9 cellular contexts compared by ENCODE assay signal in the genomic region with DNA sequence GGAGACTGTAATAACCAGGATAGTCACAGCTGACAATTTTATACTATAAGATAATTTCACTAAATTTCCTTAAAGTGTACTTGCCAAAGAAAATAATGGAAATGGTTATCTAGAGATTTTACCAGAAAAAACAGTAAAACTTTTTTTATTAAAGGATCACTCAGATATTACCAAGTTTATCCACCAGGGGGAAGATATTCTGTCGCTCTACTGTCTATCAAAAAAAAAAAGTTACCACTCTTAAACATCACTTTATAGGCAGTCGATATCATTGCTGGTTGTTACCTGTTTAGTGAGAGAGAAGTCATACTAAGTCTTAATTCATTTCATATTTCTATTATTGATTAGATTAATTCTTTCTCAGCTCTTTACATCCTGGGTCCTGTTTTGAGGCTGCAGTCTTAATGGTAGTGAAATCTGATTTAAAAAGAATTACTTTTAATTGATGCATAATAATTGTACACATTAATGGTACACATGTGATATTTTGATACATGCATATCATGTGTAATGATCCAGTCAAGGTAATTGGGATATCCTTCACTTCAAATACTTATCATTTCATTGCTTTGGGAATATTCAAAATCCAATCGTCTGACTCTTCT. TPM values are rescaled to one million over a fixed set of nuclear protein-coding genes. Genes with fewer than 3 reads are reported as not detected.
DNase-seq lines count a peak whose midpoint lies in the region; ATAC-seq and TF ChIP-seq lines count a peak whose summit lies in the region.
"Had no signal": no experiment of that assay in that cellular context is flagged by ENCODE, and none has a peak within 500 bp of the region (broad histone marks: within the 10 kb centered on the region; RNA-seq: fewer than 3 reads in every experiment).

No MANE protein-coding gene starts in this region.

- no peak for ATAC-seq in activated CD8-positive, alpha-beta T cell treated with anti-CD3 and anti-CD28 coated beads for 36 hours
- ATAC-seq in activated CD8-positive, alpha-beta T cell treated with anti-CD3 and anti-CD28 coated beads, Interleukin-2, amount 10 ng/mL, durations not matched to agents 7 days and 5 days: no peak
- ATAC-seq in GM18520 (IDR thresholded peaks at IDR 0.05; ENCODE audit: unreplicated experiment): no peak

- H3K36me3 ChIP-seq in OCI-LY3 (replicated peaks; ENCODE audit: low read depth, low read length) (no peaks in the 10 kb centered on the region), tibial artery (no peaks in the 10 kb centered on the region), vagina (no peaks in the 10 kb centered on the region)

- no peak overlapping the region for H3K4me3 ChIP-seq in OCI-LY3 (ENCODE audit: low read length)
- H3K4me3 ChIP-seq in epithelial cell of proximal tubule (ENCODE audit: low read depth, low read length): no peak overlapping the region
- no peak overlapping the region for H3K4me3 ChIP-seq in tibial artery
- H3K4me3 ChIP-seq in vagina: no peak overlapping the region

- H3K9me3 ChIP-seq in OCI-LY3 (ENCODE audit: insufficient read depth, low read length): no peaks in the 10 kb centered on the region
- H3K9me3 ChIP-seq in tibial artery: no peaks in the 10 kb centered on the region
- H3K9me3 ChIP-seq in vagina: no peaks in the 10 kb centered on the region

- no peak overlapping the region for H3K27ac Mint-ChIP-seq in activated CD8-positive, alpha-beta T cell treated with anti-CD3 and anti-CD28 coated beads for 36 hours
- H3K27ac Mint-ChIP-seq in activated CD8-positive, alpha-beta T cell treated with anti-CD3 and anti-CD28 coated beads, Interleukin-2, amount 10 ng/mL, durations not matched to agents 7 days and 5 days: no peak overlapping the region
- H3K27ac Mint-ChIP-seq in activated T-cell treated with anti-CD3 and anti-CD28 coated beads, Interleukin-2, amount 50 U/mL, for 24 hours: no peak overlapping the region

- H3K4me1 Mint-ChIP-seq in activated CD8-positive, alpha-beta T cell treated with anti-CD3 and anti-CD28 coated beads for 36 hours (ENCODE audit: low read depth): peaks cover 70% of the 10 kb centered on the region
- peaks cover 64% of the 10 kb centered on the region for H3K4me1 Mint-ChIP-seq in activated CD8-positive, alpha-beta T cell treated with anti-CD3 and anti-CD28 coated beads, Interleukin-2, amount 10 ng/mL, durations not matched to agents 7 days and 5 days (ENCODE audit: low read depth)
- peaks cover 68% of the 10 kb centered on the region for H3K4me1 Mint-ChIP-seq in activated T-cell treated with anti-CD3 and anti-CD28 coated beads, Interleukin-2, amount 50 U/mL, for 24 hours (ENCODE audit: low read depth)

- no peak for TF ChIP-seq POLR2A in vagina (IDR thresholded peaks at IDR 0.05)

- H4K20me1 ChIP-seq in OCI-LY3 (ENCODE audit: insufficient read depth, low read length): no peaks in the 10 kb centered on the region

- no peaks in the 10 kb centered on the region for H3K27me3 ChIP-seq in OCI-LY3 (ENCODE audit: low read depth, low read length)
- H3K27me3 ChIP-seq in tibial artery: no peaks in the 10 kb centered on the region
- no peaks in the 10 kb centered on the region for H3K27me3 ChIP-seq in vagina

- H3K4me3 Mint-ChIP-seq in activated CD8-positive, alpha-beta T cell treated with anti-CD3 and anti-CD28 coated beads for 36 hours: no peak overlapping the region
- H3K4me3 Mint-ChIP-seq in activated CD8-positive, alpha-beta T cell treated with anti-CD3 and anti-CD28 coated beads, Interleukin-2, amount 10 ng/mL, durations not matched to agents 7 days and 5 days: no peak overlapping the region
- H3K4me3 Mint-ChIP-seq in activated T-cell treated with anti-CD3 and anti-CD28 coated beads, Interleukin-2, amount 50 U/mL, for 24 hours: no peak overlapping the region

- intact Hi-C loops in activated CD8-positive, alpha-beta T cell treated with anti-CD3 and anti-CD28 coated beads for 36 hours (cut with micrococcal nuclease): loop anchor here (5.0 kb wide), 1 partner anchor 245 kb away; no protein-coding TSS in a partner anchor
- intact Hi-C loops in tibial artery (cut with DNase I; ENCODE audit: low total_unique reads) (no loop called here), vagina (cut with DNase I) (no loop called here)

- TF ChIP-seq CTCF in activated CD8-positive, alpha-beta T cell treated with anti-CD3 and anti-CD28 coated beads for 36 hours (IDR thresholded peaks at IDR 0.05): peak; percentile 79
- peak; percentile 49 for TF ChIP-seq CTCF in OCI-LY3 (IDR thresholded peaks at IDR 0.05; ENCODE audit: low read depth, low read length)
- TF ChIP-seq CTCF in epithelial cell of proximal tubule (conservative IDR thresholded peaks at IDR 0.05; ENCODE audit: low read depth, low read length): peak; percentile 50
- TF ChIP-seq CTCF in tibial artery (IDR thresholded peaks at IDR 0.05): peak; percentile 16 to 20
- peak in 1 of 3 experiments; percentile 20 for TF ChIP-seq CTCF in vagina (IDR thresholded peaks at IDR 0.05)

- CTCF ChIA-PET in activated CD8-positive, alpha-beta T cell treated with anti-CD3 and anti-CD28 coated beads for 36 hours (lab: Charles Lee): interaction anchor here (0.7 to 8.7 kb wide), 6 partner anchors 15 to 279 kb away, joined by 3 to 48 read pairs (median 3); no protein-coding TSS in a partner anchor
- CTCF ChIA-PET in activated CD8-positive, alpha-beta T cell treated with anti-CD3 and anti-CD28 coated beads, Interleukin-2, amount 10 ng/mL, durations not matched to agents 7 days and 5 days (lab: Charles Lee): interaction anchor here (0.8 to 4.9 kb wide), 10 partner anchors 9 to 538 kb away, joined by 3 to 23 read pairs (median 4); partner anchors contain the start of gene SAMD3

- H3K79me2 ChIP-seq in OCI-LY3 (ENCODE audit: low read length): no peaks in the 10 kb centered on the region

- POLR2A ChIA-PET in activated CD8-positive, alpha-beta T cell treated with anti-CD3 and anti-CD28 coated beads for 36 hours (lab: Charles Lee): interaction anchor here (0.6 kb wide), 1 partner anchor 126 kb away, joined by 3 read pairs; no protein-coding TSS in a partner anchor
- POLR2A ChIA-PET in activated CD8-positive, alpha-beta T cell treated with anti-CD3 and anti-CD28 coated beads, Interleukin-2, amount 10 ng/mL, durations not matched to agents 7 days and 5 days (lab: Charles Lee): no interaction called here

- H3K4me1 ChIP-seq in OCI-LY3 (ENCODE audit: low read length) (no peaks in the 10 kb centered on the region), tibial artery (no peaks in the 10 kb centered on the region), vagina (peaks cover 20% of the 10 kb centered on the region)

- no peaks in the 10 kb centered on the region for H3K9me3 Mint-ChIP-seq in activated CD8-positive, alpha-beta T cell treated with anti-CD3 and anti-CD28 coated beads for 36 hours
- no peaks in the 10 kb centered on the region for H3K9me3 Mint-ChIP-seq in activated CD8-positive, alpha-beta T cell treated with anti-CD3 and anti-CD28 coated beads, Interleukin-2, amount 10 ng/mL, durations not matched to agents 7 days and 5 days (ENCODE audit: insufficient read depth)
- no peaks in the 10 kb centered on the region for H3K9me3 Mint-ChIP-seq in activated T-cell treated with anti-CD3 and anti-CD28 coated beads, Interleukin-2, amount 50 U/mL, for 24 hours

- H3K27ac ChIP-seq in OCI-LY3 (ENCODE audit: low read length) (no peak overlapping the region), tibial artery (no peak overlapping the region), vagina (no peak overlapping the region)

- no peak for DNase-seq in activated CD8-positive, alpha-beta T cell treated with anti-CD3 and anti-CD28 coated beads for 36 hours
- DNase-seq in activated CD8-positive, alpha-beta T cell treated with anti-CD3 and anti-CD28 coated beads, Interleukin-2, amount 10 ng/mL, durations not matched to agents 7 days and 5 days: no peak
- DNase-seq in epithelial cell of proximal tubule (ENCODE audit: low read depth) (no peak), tibial artery (no peak), vagina (ENCODE audit: extremely low spot score in 2 of 2) (no peak)
- no peak for DNase-seq in activated T-cell treated with anti-CD3 and anti-CD28 coated beads, Interleukin-2, amount 50 U/mL, for 24 hours
- DNase-seq: HCEC 1CT had no signal

- H3K27me3 Mint-ChIP-seq in activated CD8-positive, alpha-beta T cell treated with anti-CD3 and anti-CD28 coated beads for 36 hours: no peaks in the 10 kb centered on the region
- no peaks in the 10 kb centered on the region for H3K27me3 Mint-ChIP-seq in activated CD8-positive, alpha-beta T cell treated with anti-CD3 and anti-CD28 coated beads, Interleukin-2, amount 10 ng/mL, durations not matched to agents 7 days and 5 days (ENCODE audit: low read depth)
- H3K27me3 Mint-ChIP-seq in activated T-cell treated with anti-CD3 and anti-CD28 coated beads, Interleukin-2, amount 50 U/mL, for 24 hours: no peaks in the 10 kb centered on the region

- H3K4me2 ChIP-seq in OCI-LY3 (ENCODE audit: low read length): no peak overlapping the region

- H2AFZ ChIP-seq in OCI-LY3 (ENCODE audit: low read depth, low read length): no peak overlapping the region

- no peak overlapping the region for H3K9ac ChIP-seq in OCI-LY3 (ENCODE audit: low read length)

- H3K36me3 Mint-ChIP-seq in activated CD8-positive, alpha-beta T cell treated with anti-CD3 and anti-CD28 coated beads for 36 hours (ENCODE audit: low read depth): peaks cover 15% of the 10 kb centered on the region
- peaks cover 48% of the 10 kb centered on the region for H3K36me3 Mint-ChIP-seq in activated CD8-positive, alpha-beta T cell treated with anti-CD3 and anti-CD28 coated beads, Interleukin-2, amount 10 ng/mL, durations not matched to agents 7 days and 5 days (ENCODE audit: low read depth)
- H3K36me3 Mint-ChIP-seq in activated T-cell treated with anti-CD3 and anti-CD28 coated beads, Interleukin-2, amount 50 U/mL, for 24 hours (ENCODE audit: low read depth): peaks cover 13% of the 10 kb centered on the region

RNA-seq across cellular contexts. Expression of gene L3MBTL3, which starts 18.9 kb away (rescaled TPM):
- total RNA-seq in activated CD8-positive, alpha-beta T cell treated with anti-CD3 and anti-CD28 coated beads for 36 hours: 10 to 100 TPM; 13.5 to 14.9 TPM
- total RNA-seq in activated CD8-positive, alpha-beta T cell treated with anti-CD3 and anti-CD28 coated beads, Interleukin-2, amount 10 ng/mL, durations not matched to agents 7 days and 5 days: 10 to 100 TPM; 31.7 to 34.0 TPM
- total RNA-seq in epithelial cell of proximal tubule (6.3 and 9.6 TPM in 2 replicates), vagina (19.6 TPM)
